ENCODE assay signal across 17 cellular contexts in the genomic region with DNA sequence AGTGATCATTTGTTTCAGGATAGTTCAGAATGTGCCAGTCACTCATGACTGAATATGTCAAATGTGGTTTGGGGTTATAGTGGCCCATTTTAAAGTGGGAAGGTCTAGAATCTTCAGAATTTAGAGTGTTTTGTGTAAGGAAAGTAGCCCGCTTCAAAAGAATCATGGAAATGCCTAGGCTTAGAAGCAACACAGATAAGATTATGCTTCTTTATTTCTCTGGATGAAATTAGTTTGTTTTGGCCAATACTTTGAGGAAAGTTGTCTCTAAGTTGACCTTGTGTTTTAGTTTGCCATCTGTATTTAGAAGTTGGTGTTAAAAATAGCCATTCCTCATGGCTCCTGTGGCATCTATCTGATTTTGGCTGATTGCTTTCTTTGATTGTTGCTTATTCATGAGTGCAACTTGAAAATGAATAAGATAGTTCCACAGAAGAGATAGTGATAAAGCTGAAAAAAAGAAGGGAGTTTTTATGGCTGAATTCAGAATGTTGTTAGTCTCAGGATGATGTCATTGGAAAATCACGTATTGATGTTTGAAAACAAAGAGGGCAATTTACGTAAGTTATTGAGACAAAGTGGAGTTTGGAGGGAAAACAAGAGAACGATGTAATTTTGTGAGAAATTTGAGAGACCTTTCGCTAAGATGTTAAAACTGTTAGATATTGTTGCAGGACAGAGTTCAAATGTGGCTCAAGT.
"Had no signal": no experiment of that assay in that cellular context is flagged by ENCODE, and none has a peak within 500 bp of the region (broad histone marks: within the 10 kb centered on the region; RNA-seq: fewer than 3 reads in every experiment).

No MANE protein-coding gene starts in this region.

- H3K27me3 ChIP-seq: body of pancreas, upper lobe of right lung had no signal

- ATAC-seq: body of pancreas; stimulated activated naive CD8-positive, alpha-beta T cell treated with anti-CD3 and anti-CD28 coated beads, Interleukin-15, amount 100 ng/mL, for 72 hours; T-cell; upper lobe of right lung had no signal

- DNase-seq: activated CD4-positive, alpha-beta T cell treated with anti-CD3 and anti-CD28 coated beads, Interleukin-2, amount 50 U/mL, for 48 hours; activated CD4-positive, CD25-positive, alpha-beta regulatory T cell treated with anti-CD3 and anti-CD28 coated beads, Interleukin-2, amount 50 U/mL, for 72 hours; activated naive CD8-positive, alpha-beta T cell treated with anti-CD3 and anti-CD28 coated beads for 36 hours; amygdala; body of pancreas; central memory CD4-positive, alpha-beta T cell; cortex of kidney; effector CD4-positive, alpha-beta T cell; hippocampal formation; kidney; stimulated activated CD4-positive, alpha-beta T cell treated with anti-CD3 and anti-CD28 coated beads, Interleukin-1b, Interleukin-23, amount 100 ng/mL, for 48 hours; stimulated activated naive CD8-positive, alpha-beta T cell treated with anti-CD3 and anti-CD28 coated beads, Interleukin-15, amount 100 ng/mL, for 72 hours; T-cell; T1000; upper lobe of right lung had no signal

- H3K36me3 ChIP-seq: prostate gland, thoracic aorta, upper lobe of right lung had no signal

- H3K27ac ChIP-seq: body of pancreas, thoracic aorta, upper lobe of right lung had no signal

- H3K9me3 ChIP-seq: body of pancreas, prostate gland, thoracic aorta, upper lobe of right lung had no signal

- H3K4me3 ChIP-seq: body of pancreas, prostate gland, thoracic aorta, upper lobe of right lung had no signal

- H3K4me1 ChIP-seq: body of pancreas, prostate gland, upper lobe of right lung had no signal
